10 cellular contexts compared by ENCODE assay signal in genomic region chr22:25449781-25450317, GRCh38.
DNase-seq lines count a peak whose midpoint lies in the region; ATAC-seq and TF ChIP-seq lines count a peak whose summit lies in the region.
"Had no signal": no experiment of that assay in that cellular context is flagged by ENCODE, and none has a peak within 500 bp of the region (broad histone marks: within the 10 kb centered on the region; RNA-seq: fewer than 3 reads in every experiment).

No MANE protein-coding gene starts in this region.

- peaks cover 7% of the 10 kb centered on the region for H3K36me3 ChIP-seq in A673 (ENCODE audit: insufficient read depth, low read length, poor library complexity, severe bottlenecking)
- peaks cover 24% of the 10 kb centered on the region for H3K36me3 ChIP-seq in iPS-20b (ENCODE audit: insufficient read depth, low read depth, low read length)
- peaks cover 0 to 7% of the 10 kb centered on the region in 2 donors for H3K36me3 ChIP-seq in gastrocnemius medialis
- peaks cover 0 to 24% of the 10 kb centered on the region in 2 donors for H3K36me3 ChIP-seq in gastroesophageal sphincter
- H3K36me3 ChIP-seq: prostate gland had no signal

- TF ChIP-seq EP300 in gastroesophageal sphincter (IDR thresholded peaks at IDR 0.05) = no peak

- H3K27ac ChIP-seq in A673 (ENCODE audit: low read depth, low read length, poor library complexity, severe bottlenecking) (no peak overlapping the region), iPS-20b (ENCODE audit: low read length) (no peak overlapping the region), gastrocnemius medialis (no peak overlapping the region), gastroesophageal sphincter (no peak overlapping the region)
- H3K27ac ChIP-seq: prostate gland had no signal

- H3K9ac ChIP-seq in iPS-20b (ENCODE audit: low read depth, low read length) = no peak overlapping the region

- H3K27me3 ChIP-seq in A673 (replicated peaks; ENCODE audit: insufficient read depth, low read depth, low read length, poor library complexity) (no peaks in the 10 kb centered on the region), iPS-20b (ENCODE audit: insufficient read depth, low read length) (no peaks in the 10 kb centered on the region), gastrocnemius medialis (no peaks in the 10 kb centered on the region), gastroesophageal sphincter (no peaks in the 10 kb centered on the region)

- in situ Hi-C loops in gastrocnemius medialis (cut with MboI; ENCODE audit: low sequenced_read_pairs in 4 of 4) = loop anchor here in 2 of 4 donors (25.0 kb wide), 2 partner anchors 262 to 887 kb away; no protein-coding TSS in a partner anchor

- TF ChIP-seq POLR2A in gastrocnemius medialis (IDR thresholded peaks at IDR 0.05) (no peak), gastroesophageal sphincter (IDR thresholded peaks at IDR 0.05) (no peak)

- H3K4me3 ChIP-seq in A673 (ENCODE audit: low read depth, low read length, poor library complexity, severe bottlenecking) (peak overlapping the region; percentile 97), GM08714 (ENCODE audit: low read length) (peak overlapping the region; percentile 98; the same call in 1 of the 2 replicates), WI38 (ENCODE audit: low read depth, low read length) (peak overlapping the region; percentile 96), iPS-20b (ENCODE audit: low read length) (peak overlapping the region; percentile 85; the same call in 1 of the 2 replicates), gastrocnemius medialis (no peak overlapping the region), gastroesophageal sphincter (peak overlapping the region in 1 of 2 donors; percentile 73)
- H3K4me3 ChIP-seq: prostate gland had no signal

- POLR2A ChIA-PET in A673 (lab: Charles Lee; ENCODE audit: low non-redundant PET) = no interaction called here

- CTCF ChIA-PET in A673 (lab: Charles Lee) = interaction anchor here (0.7 kb wide), 1 partner anchor 78 kb away, joined by 3 read pairs; no protein-coding TSS in a partner anchor

- TF ChIP-seq CTCF in A673 (conservative IDR thresholded peaks at IDR 0.05; ENCODE audit: low read depth, low read length) = no peak
- no peak for TF ChIP-seq CTCF in WI38 (IDR thresholded peaks at IDR 0.05; ENCODE audit: low read depth, low read length)
- no peak for TF ChIP-seq CTCF in gastrocnemius medialis (IDR thresholded peaks at IDR 0.05 in 4 of 5, conservative IDR thresholded peaks at IDR 0.05 in 1 of 5)
- TF ChIP-seq CTCF in gastroesophageal sphincter (IDR thresholded peaks at IDR 0.05) = no peak

- DNase-seq in A673 (ENCODE audit: low spot score) (no peak), gastrocnemius medialis (no peak), KG1 (lab: John Stamatoyannopoulos, UW) (no peak)
- DNase-seq: activated CD4-positive, alpha-beta T cell treated with anti-CD3 and anti-CD28 coated beads, Interleukin-2, amount 50 U/mL, for 1 hour had no signal

- WGBS in gastroesophageal sphincter (ENCODE audit: low coverage in 1 of 2), 2 donors = 68 to 72% methylated on average over 8 to 9 of the region's 9 CpGs

- ATAC-seq in activated CD4-positive, CD25-positive, alpha-beta regulatory T cell treated with anti-CD3 and anti-CD28 coated beads, Interleukin-2, amount 50 U/mL, for 24 hours = no peak
- ATAC-seq in gastrocnemius medialis = no peak
- ATAC-seq in gastroesophageal sphincter = no peak

- H3K4me1 ChIP-seq in A673 (ENCODE audit: insufficient read depth, low read length, poor library complexity, severe bottlenecking) = peaks cover 9% of the 10 kb centered on the region
- no peaks in the 10 kb centered on the region; the same call in 1 of the 2 replicates for H3K4me1 ChIP-seq in iPS-20b (ENCODE audit: insufficient read depth, low read length)
- peaks cover 20 to 33% of the 10 kb centered on the region in 2 donors for H3K4me1 ChIP-seq in gastrocnemius medialis
- peaks cover 0 to 46% (median 7%) of the 10 kb centered on the region in 3 donors for H3K4me1 ChIP-seq in gastroesophageal sphincter
- H3K4me1 ChIP-seq: prostate gland had no signal

- intact Hi-C loops in A673 (cut with micrococcal nuclease; ENCODE audit: unreplicated experiment) = no loop called here
- intact Hi-C loops in gastrocnemius medialis (cut with DNase I; ENCODE audit: low total_unique reads) = loop anchor here (5.0 kb wide), 1 partner anchor 88 kb away; no protein-coding TSS in a partner anchor

- no TSS peak for BruUV-seq in A673 (replicated peaks; lab: Mats Ljungman, UMichigan)

- H3K9me3 ChIP-seq in A673 (ENCODE audit: low read depth, low read length, poor library complexity, severe bottlenecking) (no peaks in the 10 kb centered on the region), iPS-20b (ENCODE audit: insufficient read depth, low read depth, low read length) (no peaks in the 10 kb centered on the region), gastrocnemius medialis (no peaks in the 10 kb centered on the region), gastroesophageal sphincter (no peaks in the 10 kb centered on the region)
- H3K9me3 ChIP-seq: prostate gland had no signal

Comparison
In these comparisons a context has a peak if more than half of its experiments do, and no peak if none do; other contexts are left out.
1. H3K4me3 ChIP-seq: peak in A673 (single experiment), GM08714 (single experiment), WI38 (single experiment) and iPS-20b (single experiment); none in gastrocnemius medialis (0 of 4).